Comparison of ENCODE assay signal across 8 cellular contexts in genomic region chr4:11480683-11481082, GRCh38. TPM values are rescaled to one million over a fixed set of nuclear protein-coding genes. Genes with fewer than 3 reads are reported as not detected.
A peak's percentile ranks its signal among the peaks of the same experiment; 100 is the strongest.
DNase-seq lines count a peak whose midpoint lies in the region; ATAC-seq, FAIRE-seq and TF ChIP-seq lines count a peak whose summit lies in the region.

No MANE protein-coding gene starts in this region.

- DNase-seq in GM12865 (ENCODE audit: low read depth) (peak; percentile 70), KG1 (lab: John Stamatoyannopoulos, UW) (peak; percentile 81), fibroblast of the aortic adventitia (ENCODE audit: low read depth) (peak; percentile 51), islet precursor cell (no peak), HFFc6 (no peak), kidney (no peak), NCI-H526 treated with DMSO at 0.1 percent for 48 hours (lab: John Stamatoyannopoulos, UW) (no peak)

- no peak overlapping the region for H3K27ac Mint-ChIP-seq in HFFc6

- no peaks in the 10 kb centered on the region for H3K9me3 ChIP-seq in kidney (ENCODE audit: control insufficient read depth in 1 of 2, low read length in 2 of 2)

- no peak overlapping the region for H3K4me3 Mint-ChIP-seq in HFFc6

- no peaks in the 10 kb centered on the region; the same call in 1 of the 2 replicates for H3K27me3 Mint-ChIP-seq in HFFc6 (ENCODE audit: insufficient read depth)

- ATAC-seq in GM21528 (IDR thresholded peaks at IDR 0.05; ENCODE audit: low FRiP score, unreplicated experiment): peak; percentile 92

- intact Hi-C loops in kidney (cut with DNase I): no loop called here

- H3K4me1 Mint-ChIP-seq in HFFc6 (ENCODE audit: low read depth): no peaks in the 10 kb centered on the region

- no peaks in the 10 kb centered on the region for H3K36me3 ChIP-seq in kidney (ENCODE audit: control insufficient read depth in 1 of 2, insufficient read depth in 2 of 2, low read length in 2 of 2)

- H3K4me1 ChIP-seq in kidney (ENCODE audit: control insufficient read depth in 1 of 2, insufficient read depth in 1 of 2, low read depth in 1 of 2, low read length in 2 of 2): no peaks in the 10 kb centered on the region

- H3K27ac ChIP-seq in kidney (ENCODE audit: low read depth in 2 of 2, low read length in 2 of 2): no peak overlapping the region

- peaks cover 29% of the 10 kb centered on the region for H3K9me3 Mint-ChIP-seq in HFFc6

- H3K36me3 Mint-ChIP-seq in HFFc6 (ENCODE audit: low read depth): no peaks in the 10 kb centered on the region

- no peak for TF ChIP-seq CTCF in GM12865 (IDR thresholded peaks at IDR 0.05; ENCODE audit: insufficient read depth, low read depth, low read length, missing control alignments)
- TF ChIP-seq CTCF in fibroblast of the aortic adventitia (IDR thresholded peaks at IDR 0.05; ENCODE audit: insufficient read depth, low read length): peak; percentile 9
- TF ChIP-seq CTCF in HFFc6 (IDR thresholded peaks at IDR 0.05): no peak
- no peak for TF ChIP-seq CTCF in kidney (IDR thresholded peaks at IDR 0.05; ENCODE audit: borderline replicate concordance, extremely low read depth, insufficient read depth)

- no peak overlapping the region for H3K4me3 ChIP-seq in GM12865 (ENCODE audit: low read depth, low read length)
- H3K4me3 ChIP-seq in fibroblast of the aortic adventitia (ENCODE audit: low read depth, low read length): no peak overlapping the region
- no peak overlapping the region for H3K4me3 ChIP-seq in kidney (ENCODE audit: low read length in 2 of 2)

- no peak for FAIRE-seq in kidney (lab: Jason Lieb, UNC)

- H3K9ac ChIP-seq in kidney (ENCODE audit: low read length in 2 of 2): no peak overlapping the region

RNA-seq across cellular contexts. Expression of gene HS3ST1, which starts 52.0 kb away (rescaled TPM):
- total RNA-seq in fibroblast of the aortic adventitia (ENCODE audit: low replicate concordance): 2.5 and 6.8 TPM in 2 replicates
- total RNA-seq in HFFc6 (2021; fragmentation: NEBNext Ultra II Directional; extraction: Animal tissue kit (Norgen Biotek cat#: 25700)): not detected
- total RNA-seq in kidney: 39.0 TPM
- 1.1 TPM for polyA plus RNA-seq in kidney (ENCODE audit: insufficient read depth, low read depth, low replicate concordance)

Comparison
In these comparisons a context has a peak if more than half of its experiments do, and no peak if none do; other contexts are left out.
1. DNase-seq: peak in GM12865 (single experiment), KG1 (single experiment) and fibroblast of the aortic adventitia (single experiment); none in islet precursor cell (single experiment), HFFc6 (single experiment), kidney (single experiment) and NCI-H526 treated with DMSO at 0.1 percent for 48 hours (single experiment).